In the genomic region with DNA sequence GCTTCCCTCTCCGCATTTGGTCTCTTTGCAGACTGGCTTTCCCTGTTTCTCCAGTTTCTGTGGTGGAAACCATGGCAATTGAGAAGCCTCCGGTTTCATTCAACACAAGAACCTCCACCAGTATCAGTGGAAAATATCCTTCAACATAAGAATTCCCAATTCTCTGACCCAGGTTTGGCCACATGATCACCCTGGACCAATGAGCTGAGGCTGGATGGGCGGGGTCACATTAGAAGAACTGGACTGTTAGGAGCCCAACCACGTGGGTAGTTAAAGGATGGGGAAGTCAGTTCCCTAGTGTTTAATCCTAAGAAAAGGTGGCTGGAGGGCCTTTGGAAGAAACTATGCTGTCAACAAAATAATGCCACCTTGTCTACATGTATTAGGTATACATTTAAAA, we compare ENCODE assay signal across 14 cellular contexts.
A peak's percentile ranks its signal among the peaks of the same experiment; 100 is the strongest.
DNase-seq lines count a peak whose midpoint lies in the region; ATAC-seq and TF ChIP-seq lines count a peak whose summit lies in the region.
"Had no signal": no experiment of that assay in that cellular context is flagged by ENCODE, and none has a peak within 500 bp of the region (broad histone marks: within the 10 kb centered on the region; RNA-seq: fewer than 3 reads in every experiment).

No MANE protein-coding gene starts in this region.

- H3K27me3 ChIP-seq in H7 (ENCODE audit: control insufficient read depth, insufficient read depth, low read length) (no peaks in the 10 kb centered on the region), testis (no peaks in the 10 kb centered on the region)

- intact Hi-C loops in testis (cut with DNase I; ENCODE audit: low total_unique reads) = no loop called here
- intact Hi-C loops in Right ventricle myocardium inferior (cut with DNase I) = no loop called here

- no peaks in the 10 kb centered on the region for H3K9me3 Mint-ChIP-seq in WTC11
- H3K9me3 Mint-ChIP-seq: CD4-positive, alpha-beta memory T cell; GM23338 had no signal

- no peak for TF ChIP-seq POLR2A in testis (IDR thresholded peaks at IDR 0.05)

- CTCF ChIA-PET in WTC11 (lab: Charles Lee) = no interaction called here

- H3K4me1 ChIP-seq in testis = no peaks in the 10 kb centered on the region
- H3K4me1 ChIP-seq: HAP-1 had no signal

- H3K36me3 Mint-ChIP-seq in WTC11 = no peaks in the 10 kb centered on the region
- H3K36me3 Mint-ChIP-seq: CD4-positive, alpha-beta memory T cell had no signal

- H3K9me3 ChIP-seq in testis = no peaks in the 10 kb centered on the region
- H3K9me3 ChIP-seq: HAP-1 had no signal

- ATAC-seq in WTC11 (no peak), GM21619 (IDR thresholded peaks at IDR 0.05; ENCODE audit: unreplicated experiment) (no peak), Right ventricle myocardium inferior (no peak)
- ATAC-seq: GM23338 had no signal

- no peaks in the 10 kb centered on the region for H3K36me3 ChIP-seq in H7 (replicated peaks; ENCODE audit: control insufficient read depth, insufficient read depth, low read length)
- H3K36me3 ChIP-seq in testis (ENCODE audit: low read depth, missing control alignments) = no peaks in the 10 kb centered on the region
- H3K36me3 ChIP-seq: HAP-1 had no signal

- no peak overlapping the region for H3K4me3 ChIP-seq in H7 (ENCODE audit: insufficient read depth, low read depth, low read length)
- H3K4me3 ChIP-seq in testis = peak overlapping the region in 1 of 2 donors; percentile 13
- H3K4me3 ChIP-seq: GM23338, HAP-1 had no signal

- no peak overlapping the region for H3K27ac ChIP-seq in testis

- TF ChIP-seq EP300 in Ishikawa (IDR thresholded peaks at IDR 0.05; ENCODE audit: borderline replicate concordance) = no peak

- POLR2A ChIA-PET in WTC11 (lab: Charles Lee) = no interaction called here

- TF ChIP-seq CTCF in WTC11 (IDR thresholded peaks at IDR 0.05) (no peak), testis (IDR thresholded peaks at IDR 0.05) (no peak)

- H3K4me1 Mint-ChIP-seq in WTC11 = no peaks in the 10 kb centered on the region
- H3K4me1 Mint-ChIP-seq: CD4-positive, alpha-beta memory T cell; GM23338 had no signal

- H3K27me3 Mint-ChIP-seq in WTC11 (ENCODE audit: low read depth) = no peaks in the 10 kb centered on the region; the same call in 1 of the 2 replicates

- 54 to 58% methylated on average over 4 of the region's 4 CpGs for WGBS in testis, 2 donors

- no peak for TF ChIP-seq RAD21 in Ishikawa (IDR thresholded peaks at IDR 0.05; ENCODE audit: low read depth)

- DNase-seq in H7 (peak; percentile 13), WTC11 (ENCODE audit: low spot score) (no peak), testis (peak; percentile 45), Right ventricle myocardium inferior (ENCODE audit: missing footprints) (no peak)
- DNase-seq: C1 segment of cervical spinal cord; Calu3; CD4-positive, alpha-beta memory T cell; COR-L47; DND-41; HFFc6 had no signal

- H3K27ac Mint-ChIP-seq in WTC11 = no peak overlapping the region
- H3K27ac Mint-ChIP-seq: CD4-positive, alpha-beta memory T cell; GM23338; HFFc6 had no signal

- H3K4me3 Mint-ChIP-seq in WTC11 = no peak overlapping the region
- H3K4me3 Mint-ChIP-seq: CD4-positive, alpha-beta memory T cell; GM23338; HFFc6 had no signal

TF ChIP-seq in Ishikawa, 13 proteins besides CTCF, POLR2A, EP300 and RAD21:
- TF ChIP-seq, protein P1, sequence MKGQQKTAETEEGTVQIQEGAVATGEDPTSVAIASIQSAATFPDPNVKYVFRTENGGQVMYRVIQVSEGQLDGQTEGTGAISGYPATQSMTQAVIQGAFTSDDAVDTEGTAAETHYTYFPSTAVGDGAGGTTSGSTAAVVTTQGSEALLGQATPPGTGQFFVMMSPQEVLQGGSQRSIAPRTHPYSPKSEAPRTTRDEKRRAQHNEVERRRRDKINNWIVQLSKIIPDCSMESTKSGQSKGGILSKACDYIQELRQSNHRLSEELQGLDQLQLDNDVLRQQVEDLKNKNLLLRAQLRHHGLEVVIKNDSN (IDR thresholded peaks at IDR 0.05) = peak; percentile 48
- TF ChIP-seq, protein P2, sequence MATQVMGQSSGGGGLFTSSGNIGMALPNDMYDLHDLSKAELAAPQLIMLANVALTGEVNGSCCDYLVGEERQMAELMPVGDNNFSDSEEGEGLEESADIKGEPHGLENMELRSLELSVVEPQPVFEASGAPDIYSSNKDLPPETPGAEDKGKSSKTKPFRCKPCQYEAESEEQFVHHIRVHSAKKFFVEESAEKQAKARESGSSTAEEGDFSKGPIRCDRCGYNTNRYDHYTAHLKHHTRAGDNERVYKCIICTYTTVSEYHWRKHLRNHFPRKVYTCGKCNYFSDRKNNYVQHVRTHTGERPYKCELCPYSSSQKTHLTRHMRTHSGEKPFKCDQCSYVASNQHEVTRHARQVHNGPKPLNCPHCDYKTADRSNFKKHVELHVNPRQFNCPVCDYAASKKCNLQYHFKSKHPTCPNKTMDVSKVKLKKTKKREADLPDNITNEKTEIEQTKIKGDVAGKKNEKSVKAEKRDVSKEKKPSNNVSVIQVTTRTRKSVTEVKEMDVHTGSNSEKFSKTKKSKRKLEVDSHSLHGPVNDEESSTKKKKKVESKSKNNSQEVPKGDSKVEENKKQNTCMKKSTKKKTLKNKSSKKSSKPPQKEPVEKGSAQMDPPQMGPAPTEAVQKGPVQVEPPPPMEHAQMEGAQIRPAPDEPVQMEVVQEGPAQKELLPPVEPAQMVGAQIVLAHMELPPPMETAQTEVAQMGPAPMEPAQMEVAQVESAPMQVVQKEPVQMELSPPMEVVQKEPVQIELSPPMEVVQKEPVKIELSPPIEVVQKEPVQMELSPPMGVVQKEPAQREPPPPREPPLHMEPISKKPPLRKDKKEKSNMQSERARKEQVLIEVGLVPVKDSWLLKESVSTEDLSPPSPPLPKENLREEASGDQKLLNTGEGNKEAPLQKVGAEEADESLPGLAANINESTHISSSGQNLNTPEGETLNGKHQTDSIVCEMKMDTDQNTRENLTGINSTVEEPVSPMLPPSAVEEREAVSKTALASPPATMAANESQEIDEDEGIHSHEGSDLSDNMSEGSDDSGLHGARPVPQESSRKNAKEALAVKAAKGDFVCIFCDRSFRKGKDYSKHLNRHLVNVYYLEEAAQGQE (IDR thresholded peaks at IDR 0.05; ENCODE audit: low read depth) = no peak

TF ChIP-seq in WTC11, 78 proteins besides CTCF, POLR2A, EP300 and RAD21:
- no peak for TF ChIP-seq TEAD4 (CRISPR knock-in tag; IDR thresholded peaks at IDR 0.05)
- TF ChIP-seq, protein P3, sequence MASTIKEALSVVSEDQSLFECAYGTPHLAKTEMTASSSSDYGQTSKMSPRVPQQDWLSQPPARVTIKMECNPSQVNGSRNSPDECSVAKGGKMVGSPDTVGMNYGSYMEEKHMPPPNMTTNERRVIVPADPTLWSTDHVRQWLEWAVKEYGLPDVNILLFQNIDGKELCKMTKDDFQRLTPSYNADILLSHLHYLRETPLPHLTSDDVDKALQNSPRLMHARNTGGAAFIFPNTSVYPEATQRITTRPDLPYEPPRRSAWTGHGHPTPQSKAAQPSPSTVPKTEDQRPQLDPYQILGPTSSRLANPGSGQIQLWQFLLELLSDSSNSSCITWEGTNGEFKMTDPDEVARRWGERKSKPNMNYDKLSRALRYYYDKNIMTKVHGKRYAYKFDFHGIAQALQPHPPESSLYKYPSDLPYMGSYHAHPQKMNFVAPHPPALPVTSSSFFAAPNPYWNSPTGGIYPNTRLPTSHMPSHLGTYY (CRISPR knock-in tag; IDR thresholded peaks at IDR 0.05) = no peak
- TF ChIP-seq ELF4 (CRISPR knock-in tag; IDR thresholded peaks at IDR 0.05; ENCODE audit: low read depth) = no peak
- no peak for TF ChIP-seq PRRX2 (CRISPR knock-in tag; IDR thresholded peaks at IDR 0.05)
- no peak for TF ChIP-seq NR2C2 (CRISPR knock-in tag; IDR thresholded peaks at IDR 0.05)
- TF ChIP-seq USF2 (CRISPR knock-in tag; IDR thresholded peaks at IDR 0.05) = peak; percentile 54; the same call in 1 of the 2 replicates
- no peak for TF ChIP-seq ZNF396 (CRISPR knock-in tag; IDR thresholded peaks at IDR 0.05; ENCODE audit: borderline replicate concordance)
- TF ChIP-seq NFYB (CRISPR knock-in tag; conservative IDR thresholded peaks at IDR 0.05; ENCODE audit: low read depth) = peak; percentile 55
- no peak for TF ChIP-seq CBFB (CRISPR knock-in tag; IDR thresholded peaks at IDR 0.05; ENCODE audit: low read depth)
- TF ChIP-seq ESRRA (CRISPR knock-in tag; IDR thresholded peaks at IDR 0.05; ENCODE audit: borderline replicate concordance) = no peak

Comparison
In these comparisons a context has a peak if more than half of its experiments do, and no peak if none do; other contexts are left out.
1. DNase-seq: peak in H7 (single experiment) and testis (single experiment); none in WTC11 (single experiment) and Right ventricle myocardium inferior (single experiment).